In genomic region chr7:151938550-151938949, GRCh38 we compare ENCODE assay signal across 33 cellular contexts. TPM values are rescaled to one million over a fixed set of nuclear protein-coding genes. Genes with fewer than 3 reads are reported as not detected.
"Had no signal": no experiment of that assay in that cellular context is flagged by ENCODE, and none has a peak within 500 bp of the region (broad histone marks: within the 10 kb centered on the region; RNA-seq: fewer than 3 reads in every experiment).

No MANE protein-coding gene starts in this region.

- FAIRE-seq: urothelium cell line had no signal

- H3K27ac ChIP-seq: stomach, suprapubic skin, testis, thoracic aorta, thyroid gland, tibial artery, tibial nerve, transverse colon, upper lobe of left lung, upper lobe of right lung, uterus, vagina had no signal

- H3K4me3 Mint-ChIP-seq: stimulated activated effector memory CD8-positive, alpha-beta T cell treated with anti-CD3 and anti-CD28 coated beads, Interleukin-12 subunit alpha, Interleukin-12 subunit beta, amount 100 ng/mL, for 72 hours; stimulated activated memory B cell treated with anti-CD40 and anti-IgM and Interleukin-4, amounts not matched to agents 10 μg/mL and 1 μg/mL and 100 μg/mL, for 72 hours; stimulated activated naive B cell treated with anti-CD40 and anti-IgM and Interleukin-4, amounts not matched to agents 10 μg/mL and 1 μg/mL and 100 μg/mL, for 72 hours; stimulated activated naive CD8-positive, alpha-beta T cell treated with anti-CD3 and anti-CD28 coated beads, Interleukin-15, amount 100 ng/mL, for 72 hours; stimulated activated naive CD8-positive, alpha-beta T cell treated with anti-CD3 and anti-CD28 coated beads, Interleukin-15, Interleukin-2, amounts not matched to agents 100 ng/mL and 50 ng/mL, for 24 hours; type B pancreatic cell had no signal

- H3K4me1 ChIP-seq: testis, thyroid gland, tibial artery, tibial nerve, upper lobe of right lung, uterus, vagina had no signal

- H3K36me3 ChIP-seq: stomach, suprapubic skin, thoracic aorta, thyroid gland, tibial artery, tibial nerve, transverse colon, upper lobe of left lung, upper lobe of right lung, uterus, vagina had no signal

- H3K4me3 ChIP-seq: stomach, suprapubic skin, testis, thoracic aorta, thyroid gland, tibial artery, tibial nerve, transverse colon, upper lobe of left lung, upper lobe of right lung, uterus, vagina had no signal

- DNase-seq: stimulated activated CD4-positive, alpha-beta T cell treated with anti-CD3 and anti-CD28 coated beads, Interleukin-2, amount 100 ng/mL, for 48 hours; stimulated activated CD4-positive, alpha-beta T cell treated with anti-CD3 and anti-CD28 coated beads, Interleukin-4, amount 100 ng/mL, for 1 hour; stimulated activated CD4-positive, alpha-beta T cell treated with anti-CD3 and anti-CD28 coated beads, Interleukin-4, amount 100 ng/mL, for 24 hours; stimulated activated CD4-positive, alpha-beta T cell treated with anti-CD3 and anti-CD28 coated beads, Interleukin-4, amount 100 ng/mL, for 4 hours; stimulated activated CD8-positive, alpha-beta memory T cell treated with anti-CD3 and anti-CD28 coated beads, Interleukin-4, amount 100 ng/mL, for 48 hours; stimulated activated naive B cell treated with anti-CD40 and anti-IgM and Interleukin-4, amounts not matched to agents 10 μg/mL and 1 μg/mL and 100 μg/mL, for 72 hours; stimulated activated naive CD4-positive, alpha-beta T cell; stimulated activated naive CD4-positive, alpha-beta T cell treated with Interleukin-2 at 50 U/mL for 16 hours; stimulated activated naive CD8-positive, alpha-beta T cell treated with anti-CD3 and anti-CD28 coated beads, Interleukin-15, amount 100 ng/mL, for 72 hours; stimulated activated naive CD8-positive, alpha-beta T cell treated with anti-CD3 and anti-CD28 coated beads, Interleukin-15, Interleukin-2, amounts not matched to agents 100 U/mL and 50 U/mL, for 24 hours; stomach; substantia nigra; testis; thyroid gland; tibial artery; transverse colon; trophoblast cell; upper lobe of right lung; uterus had no signal

- H3K36me3 Mint-ChIP-seq: stimulated activated effector memory CD8-positive, alpha-beta T cell treated with anti-CD3 and anti-CD28 coated beads, Interleukin-12 subunit alpha, Interleukin-12 subunit beta, amount 100 ng/mL, for 72 hours; stimulated activated memory B cell treated with anti-CD40 and anti-IgM and Interleukin-4, amounts not matched to agents 10 μg/mL and 1 μg/mL and 100 μg/mL, for 72 hours; stimulated activated naive B cell treated with anti-CD40 and anti-IgM and Interleukin-4, amounts not matched to agents 10 μg/mL and 1 μg/mL and 100 μg/mL, for 72 hours; type B pancreatic cell had no signal

- ATAC-seq: stimulated activated effector memory CD8-positive, alpha-beta T cell treated with anti-CD3 and anti-CD28 coated beads, Interleukin-12 subunit alpha, Interleukin-12 subunit beta, amount 100 ng/mL, for 72 hours; stimulated activated memory B cell treated with anti-CD40 and anti-IgM and Interleukin-4, amounts not matched to agents 10 μg/mL and 1 μg/mL and 100 μg/mL, for 72 hours; stimulated activated naive B cell treated with anti-CD40 and anti-IgM and Interleukin-4, amounts not matched to agents 10 μg/mL and 1 μg/mL and 100 μg/mL, for 72 hours; stimulated activated naive CD8-positive, alpha-beta T cell treated with anti-CD3 and anti-CD28 coated beads, Interleukin-15, amount 100 ng/mL, for 72 hours; stimulated activated naive CD8-positive, alpha-beta T cell treated with anti-CD3 and anti-CD28 coated beads, Interleukin-15, Interleukin-2, amounts not matched to agents 100 U/mL and 50 U/mL, for 24 hours; upper lobe of right lung had no signal

- H3K9me3 Mint-ChIP-seq: stimulated activated effector memory CD8-positive, alpha-beta T cell treated with anti-CD3 and anti-CD28 coated beads, Interleukin-12 subunit alpha, Interleukin-12 subunit beta, amount 100 ng/mL, for 72 hours; stimulated activated memory B cell treated with anti-CD40 and anti-IgM and Interleukin-4, amounts not matched to agents 10 μg/mL and 1 μg/mL and 100 μg/mL, for 72 hours; stimulated activated naive CD8-positive, alpha-beta T cell treated with anti-CD3 and anti-CD28 coated beads, Interleukin-15, amount 100 ng/mL, for 72 hours had no signal

- H3K27ac Mint-ChIP-seq: stimulated activated effector memory CD8-positive, alpha-beta T cell treated with anti-CD3 and anti-CD28 coated beads, Interleukin-12 subunit alpha, Interleukin-12 subunit beta, amount 100 ng/mL, for 72 hours; stimulated activated memory B cell treated with anti-CD40 and anti-IgM and Interleukin-4, amounts not matched to agents 10 μg/mL and 1 μg/mL and 100 μg/mL, for 72 hours; stimulated activated naive B cell treated with anti-CD40 and anti-IgM and Interleukin-4, amounts not matched to agents 10 μg/mL and 1 μg/mL and 100 μg/mL, for 72 hours; stimulated activated naive CD8-positive, alpha-beta T cell treated with anti-CD3 and anti-CD28 coated beads, Interleukin-15, amount 100 ng/mL, for 72 hours; stimulated activated naive CD8-positive, alpha-beta T cell treated with anti-CD3 and anti-CD28 coated beads, Interleukin-15, Interleukin-2, amounts not matched to agents 100 ng/mL and 50 ng/mL, for 24 hours; type B pancreatic cell had no signal

- H3K27me3 ChIP-seq: stomach, suprapubic skin, testis, thyroid gland, tibial nerve, transverse colon, upper lobe of left lung, upper lobe of right lung, uterus, vagina had no signal

- H3K9me3 ChIP-seq: stomach, suprapubic skin, testis, thoracic aorta, thyroid gland, tibial artery, tibial nerve, transverse colon, upper lobe of left lung, upper lobe of right lung, uterus, vagina had no signal

- H3K27me3 Mint-ChIP-seq: stimulated activated memory B cell treated with anti-CD40 and anti-IgM and Interleukin-4, amounts not matched to agents 10 μg/mL and 1 μg/mL and 100 μg/mL, for 72 hours; stimulated activated naive CD8-positive, alpha-beta T cell treated with anti-CD3 and anti-CD28 coated beads, Interleukin-15, amount 100 ng/mL, for 72 hours had no signal

RNA-seq across cellular contexts. Expression of gene GALNTL5, which starts 17.7 kb away (rescaled TPM):
- total RNA-seq: stomach, subcutaneous adipose tissue, suprapubic skin, temporal lobe, thoracic aorta, tibial nerve, transverse colon, upper lobe of left lung, upper lobe of right lung, ureter, urinary bladder, uterus, vagina had no signal
- polyA plus RNA-seq: stomach, urinary bladder had no signal
